In genomic region chr2:197705912-197706838, GRCh38 we compare ENCODE assay signal across 8 cellular contexts. TPM values are rescaled to one million over a fixed set of nuclear protein-coding genes. Genes with fewer than 3 reads are reported as not detected.
DNase-seq lines count a peak whose midpoint lies in the region; ATAC-seq and TF ChIP-seq lines count a peak whose summit lies in the region.

No MANE protein-coding gene starts in this region.

- H3K27me3 Mint-ChIP-seq in activated T-helper 17 cell treated with anti-CD3 and anti-CD28 coated beads, Interleukin-2, amount 50 U/mL, for 72 hours = no peaks in the 10 kb centered on the region

- H4K20me1 ChIP-seq in DOHH2 (ENCODE audit: control insufficient read depth, insufficient read depth, low read depth, low read length) = peaks cover 24% of the 10 kb centered on the region

- peak overlapping the region; percentile 91 for H3K27ac Mint-ChIP-seq in activated T-helper 17 cell treated with anti-CD3 and anti-CD28 coated beads, Interleukin-2, amount 50 U/mL, for 72 hours

- H3F3A ChIP-seq in DOHH2 (ENCODE audit: control insufficient read depth, insufficient read depth) = 0 out of 2 replicates have a peak, but pooled peaks cover 3% of the 10 kb centered on the region

- DNase-seq in left cardiac atrium (peak; percentile 32), psoas muscle (peak; percentile 34 to 56), activated gamma-delta T cell (lab: John Stamatoyannopoulos, UW) (no peak), NCI-H1930 (lab: John Stamatoyannopoulos, UW) (no peak), NCI-H146 treated with DMSO at 0.1 percent for 48 hours (lab: John Stamatoyannopoulos, UW; ENCODE audit: unreplicated experiment) (no peak)

- H3K9me3 ChIP-seq in DOHH2 (ENCODE audit: control insufficient read depth, insufficient read depth, low read length) = no peaks in the 10 kb centered on the region
- H3K9me3 ChIP-seq in HUES6 (ENCODE audit: control insufficient read depth, insufficient read depth, low read depth, low read length) = no peaks in the 10 kb centered on the region
- H3K9me3 ChIP-seq in psoas muscle = no peaks in the 10 kb centered on the region

- H3K9ac ChIP-seq in HUES6 (ENCODE audit: low read length) = peak overlapping the region; percentile 85

- no peak for ATAC-seq in activated T-helper 17 cell treated with anti-CD3 and anti-CD28 coated beads, Interleukin-2, amount 50 U/mL, for 72 hours (replicated peaks)
- ATAC-seq in left cardiac atrium = peak; percentile 2 to 8
- peak; percentile 2 to 38 (median 24) for ATAC-seq in psoas muscle

- no peaks in the 10 kb centered on the region for H3K9me3 Mint-ChIP-seq in activated T-helper 17 cell treated with anti-CD3 and anti-CD28 coated beads, Interleukin-2, amount 50 U/mL, for 72 hours

- H3K27ac ChIP-seq in DOHH2 (ENCODE audit: low read depth, low read length) (no peak overlapping the region; the same call in 1 of the 2 replicates), HUES6 (ENCODE audit: low read depth, low read length) (peak overlapping the region; percentile 60; the same call in 1 of the 2 replicates), psoas muscle (peak overlapping the region; percentile 90)

- peaks cover 34% of the 10 kb centered on the region for H3K4me1 Mint-ChIP-seq in activated T-helper 17 cell treated with anti-CD3 and anti-CD28 coated beads, Interleukin-2, amount 50 U/mL, for 72 hours

- 9 to 13% (median 11%) methylated on average over 38 of the region's 38 CpGs for WGBS in psoas muscle, 3 donors

- peaks cover 36% of the 10 kb centered on the region for H3K36me3 Mint-ChIP-seq in activated T-helper 17 cell treated with anti-CD3 and anti-CD28 coated beads, Interleukin-2, amount 50 U/mL, for 72 hours (ENCODE audit: low read depth)

- intact Hi-C loops in left cardiac atrium (cut with DNase I) = loop anchor here in 1 of 2 donors (10.0 kb wide), 1 partner anchor 69 kb away; no protein-coding TSS in a partner anchor
- intact Hi-C loops in psoas muscle (cut with DNase I) = loop anchor here (2.0 to 10.0 kb wide), 4 partner anchors 81 to 591 kb away; partner anchors contain the start of gene BOLL (in 1 of the 2)

- peak overlapping the region; percentile 93 for H3K4me2 ChIP-seq in DOHH2 (ENCODE audit: low read length)

- H3K4me3 ChIP-seq in DOHH2 (ENCODE audit: low read length) (peak overlapping the region; percentile 97), HUES6 (ENCODE audit: low read depth, low read length) (peak overlapping the region; percentile 92), psoas muscle (peak overlapping the region; percentile 97)

- H3K4me1 ChIP-seq in DOHH2 (ENCODE audit: control insufficient read depth, low read length) (peaks cover 37% of the 10 kb centered on the region), HUES6 (ENCODE audit: control insufficient read depth, insufficient read depth, low read length) (peaks cover 20% of the 10 kb centered on the region), psoas muscle (peaks cover 22% of the 10 kb centered on the region)

- H3K4me3 Mint-ChIP-seq in activated T-helper 17 cell treated with anti-CD3 and anti-CD28 coated beads, Interleukin-2, amount 50 U/mL, for 72 hours = peak overlapping the region; percentile 88

- no peaks in the 10 kb centered on the region for H3K27me3 ChIP-seq in DOHH2 (ENCODE audit: control insufficient read depth, low read length)
- no peaks in the 10 kb centered on the region for H3K27me3 ChIP-seq in HUES6 (ENCODE audit: control insufficient read depth, insufficient read depth, low read length)
- H3K27me3 ChIP-seq in psoas muscle (ENCODE audit: insufficient read depth in 3 of 3, low read length in 2 of 3) = no peaks in the 10 kb centered on the region

- H3K36me3 ChIP-seq in DOHH2 (ENCODE audit: control insufficient read depth, low read length) (peaks cover 49% of the 10 kb centered on the region), HUES6 (ENCODE audit: control insufficient read depth, insufficient read depth, low read length) (peaks cover 24% of the 10 kb centered on the region), psoas muscle (ENCODE audit: insufficient read depth in 1 of 2, low read depth in 1 of 2) (no peaks in the 10 kb centered on the region)

- TF ChIP-seq CTCF in DOHH2 (IDR thresholded peaks at IDR 0.05; ENCODE audit: low read depth, low read length, poor library complexity, severe bottlenecking) (no peak), psoas muscle (IDR thresholded peaks at IDR 0.05) (no peak)

- H3K9me2 ChIP-seq in DOHH2 (replicated peaks; ENCODE audit: control insufficient read depth, low read length) = no peaks in the 10 kb centered on the region

- peaks cover 58% of the 10 kb centered on the region for H3K79me2 ChIP-seq in DOHH2 (ENCODE audit: control insufficient read depth, low read length)

RNA-seq across cellular contexts. Expression of gene MARS2, which starts 1.0 kb away (rescaled TPM):
- 10 to 100 TPM in 1 of 2 donors, 1 to 10 TPM in 1; 9.4 to 20.6 TPM for total RNA-seq in activated T-helper 17 cell treated with anti-CD3 and anti-CD28 coated beads, Interleukin-2, amount 50 U/mL, for 72 hours
- 10 to 100 TPM in 1 of 2 donors, 1 to 10 TPM in 1; 6.0 to 11.0 TPM for total RNA-seq in left cardiac atrium
- total RNA-seq in psoas muscle = 10 to 100 TPM in 1 of 4 donors, 1 to 10 TPM in 3; 5.9 to 12.6 (median 7.3) TPM
- 10 to 100 TPM in 1 of 3 donors, 1 to 10 TPM in 2; 4.0 to 15.0 (median 9.2) TPM for polyA plus RNA-seq in psoas muscle

RNA-seq across cellular contexts. Expression of gene RFTN2, which starts 30.8 kb away (rescaled TPM):
- under 1 TPM; 0.17 to 0.29 TPM for total RNA-seq in activated T-helper 17 cell treated with anti-CD3 and anti-CD28 coated beads, Interleukin-2, amount 50 U/mL, for 72 hours
- 1 to 10 TPM; 3.9 to 8.6 TPM for total RNA-seq in left cardiac atrium
- total RNA-seq in psoas muscle = 1 to 10 TPM in 3 of 4 donors, under 1 TPM in 1; 0.92 to 5.4 (median 2.2) TPM
- under 1 TPM; 0.57 to 0.64 (median 0.61) TPM for polyA plus RNA-seq in psoas muscle

Comparison
In these comparisons a context has a peak if more than half of its experiments do, and no peak if none do; other contexts are left out.
1. DNase-seq: peak in left cardiac atrium (single experiment) and psoas muscle (2 of 2); none in activated gamma-delta T cell (single experiment), NCI-H1930 (0 of 2) and NCI-H146 treated with DMSO at 0.1 percent for 48 hours (single experiment).
2. Peak in every context shown above with its lines, with median percentiles within 50 percentile points of each other: H3K4me3 ChIP-seq.